ENCODE assay signal across 11 cellular contexts in genomic region chr9:37200572-37201005, GRCh38.
DNase-seq lines count a peak whose midpoint lies in the region; ATAC-seq and TF ChIP-seq lines count a peak whose summit lies in the region.
"Had no signal": no experiment of that assay in that cellular context is flagged by ENCODE, and none has a peak within 500 bp of the region (broad histone marks: within the 10 kb centered on the region; RNA-seq: fewer than 3 reads in every experiment).

No MANE protein-coding gene starts in this region.

- peaks cover 33% of the 10 kb centered on the region for H3K4me1 Mint-ChIP-seq in T-helper 17 cell

- H3K36me3 Mint-ChIP-seq in T-helper 17 cell (ENCODE audit: low read depth), result peaks cover 10% of the 10 kb centered on the region

- no peak for ATAC-seq in T-helper 17 cell
- no peak for ATAC-seq in GM19452 (IDR thresholded peaks at IDR 0.05; ENCODE audit: unreplicated experiment)
- no peak for ATAC-seq in HG03108 (IDR thresholded peaks at IDR 0.05; ENCODE audit: unreplicated experiment)
- ATAC-seq: left lung had no signal

- H3K27ac ChIP-seq in caudate nucleus (ENCODE audit: low read depth, low read length), result no peak overlapping the region
- H3K27ac ChIP-seq: left lung had no signal

- H3K27me3 Mint-ChIP-seq in T-helper 17 cell, result no peaks in the 10 kb centered on the region
- H3K27me3 Mint-ChIP-seq: central memory CD8-positive, alpha-beta T cell had no signal

- CTCF ChIA-PET in HEK293T (lab: Yijun Ruan, JAX), result no interaction called here

- POLR2A ChIA-PET in HEK293T (lab: Yijun Ruan, JAX), result no interaction called here

- TF ChIP-seq CTCF in AG10803 (conservative IDR thresholded peaks at IDR 0.05; ENCODE audit: low read length) (no peak), fibroblast of villous mesenchyme (IDR thresholded peaks at IDR 0.05; ENCODE audit: insufficient read depth, low read depth, low read length) (no peak)

- H3K9me3 ChIP-seq in T-helper 17 cell (ENCODE audit: control insufficient read depth, low read length, poor library complexity, severe bottlenecking), result no peaks in the 10 kb centered on the region

- H3K4me3 Mint-ChIP-seq in T-helper 17 cell, result no peak overlapping the region
- H3K4me3 Mint-ChIP-seq: central memory CD8-positive, alpha-beta T cell had no signal

- H3K27ac Mint-ChIP-seq in T-helper 17 cell, result peak overlapping the region; percentile 0

- no peak overlapping the region for H3K4me3 ChIP-seq in AG10803 (ENCODE audit: low read length)
- no peak overlapping the region for H3K4me3 ChIP-seq in fibroblast of villous mesenchyme (ENCODE audit: low read depth, low read length)
- H3K4me3 ChIP-seq: left lung had no signal

- peak; percentile 31 for DNase-seq in AG10803 (ENCODE audit: low read depth)
- peak; percentile 11 for DNase-seq in HEK293T (ENCODE audit: extremely low spot score)
- no peak for DNase-seq in T-helper 17 cell
- DNase-seq in fibroblast of villous mesenchyme (ENCODE audit: low read depth), result peak; percentile 60
- no peak for DNase-seq in GM19240 (ENCODE audit: insufficient read length, low spot score)
- no peak for DNase-seq in caudate nucleus (lab: John Stamatoyannopoulos, UW)
- DNase-seq: left lung, T-helper 9 cell had no signal

TF ChIP-seq in HEK293T, 16 proteins besides CTCF, POLR2A, EP300 and RAD21:
- TF ChIP-seq LEF1 (IDR thresholded peaks at IDR 0.05; ENCODE audit: borderline replicate concordance) (no peak), NFRKB (IDR thresholded peaks at IDR 0.05) (no peak), CTBP1 (IDR thresholded peaks at IDR 0.05; ENCODE audit: borderline replicate concordance) (no peak)

Comparison
In these comparisons a context has a peak if more than half of its experiments do, and no peak if none do; other contexts are left out.
1. DNase-seq: peak in AG10803 (single experiment), HEK293T (single experiment) and fibroblast of villous mesenchyme (single experiment); none in T-helper 17 cell (0 of 3), GM19240 (single experiment) and caudate nucleus (0 of 61).